Comparison of ENCODE assay signal across 17 cellular contexts in the genomic region with DNA sequence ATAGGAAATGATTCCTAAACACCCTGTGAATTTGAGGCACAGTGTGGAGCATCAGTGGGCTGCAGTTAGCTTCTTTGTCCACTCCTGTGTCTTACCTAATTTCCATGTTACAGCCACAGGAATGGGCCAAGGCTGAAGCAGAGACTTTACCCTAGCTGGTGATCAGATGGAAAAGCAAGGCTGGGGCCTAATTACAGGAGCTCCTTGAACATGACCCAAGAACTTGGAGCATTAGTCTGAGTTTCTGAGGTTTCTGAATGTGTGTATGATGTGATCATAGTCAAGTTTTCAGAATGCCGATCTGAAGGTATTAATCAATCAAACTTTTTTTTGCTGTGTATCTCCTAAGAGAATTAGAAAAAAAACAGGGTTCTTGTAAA. TPM values are rescaled to one million over a fixed set of nuclear protein-coding genes. Genes with fewer than 3 reads are reported as not detected.
A peak's percentile ranks its signal among the peaks of the same experiment; 100 is the strongest.
DNase-seq lines count a peak whose midpoint lies in the region; ATAC-seq and TF ChIP-seq lines count a peak whose summit lies in the region.
"Had no signal": no experiment of that assay in that cellular context is flagged by ENCODE, and none has a peak within 500 bp of the region (broad histone marks: within the 10 kb centered on the region; RNA-seq: fewer than 3 reads in every experiment).

No MANE protein-coding gene starts in this region.

- no peak for ATAC-seq in activated CD8-positive, alpha-beta T cell treated with anti-CD3 and anti-CD28 coated beads, Interleukin-2, amount 10 ng/mL, durations not matched to agents 7 days and 5 days
- ATAC-seq in stimulated activated naive CD8-positive, alpha-beta T cell treated with anti-CD3 and anti-CD28 coated beads, Interleukin-15, amount 100 ng/mL, for 72 hours, result no peak
- no peak for ATAC-seq in GM19397 (IDR thresholded peaks at IDR 0.05; ENCODE audit: unreplicated experiment)
- ATAC-seq: heart left ventricle had no signal

- no peak for TF ChIP-seq CTCF in fibroblast of mammary gland (conservative IDR thresholded peaks at IDR 0.05; ENCODE audit: control insufficient read depth, insufficient read depth, low read depth, low read length)
- no peak for TF ChIP-seq CTCF in BE2C (IDR thresholded peaks at IDR 0.05; ENCODE audit: low read depth, low read length)

- POLR2A ChIA-PET in activated CD8-positive, alpha-beta T cell treated with anti-CD3 and anti-CD28 coated beads, Interleukin-2, amount 10 ng/mL, durations not matched to agents 7 days and 5 days (lab: Charles Lee), result interaction anchor here (0.6 to 2.6 kb wide), 4 partner anchors 14 to 171 kb away, joined by 3 to 8 read pairs (median 4); no protein-coding TSS in a partner anchor

- no peaks in the 10 kb centered on the region for H3K27me3 ChIP-seq in BE2C
- H3K27me3 ChIP-seq: BLaER1 treated with 17β-estradiol and CSF1 and Interleukin-3, amounts not matched to agents 10 nM and 100 nM; heart left ventricle had no signal

- H3K36me3 ChIP-seq in BE2C, result no peaks in the 10 kb centered on the region
- H3K36me3 ChIP-seq: HAP-1, heart left ventricle had no signal

- no peaks in the 10 kb centered on the region for H3K9me3 ChIP-seq in BE2C
- H3K9me3 ChIP-seq: BLaER1 treated with 17β-estradiol and CSF1 and Interleukin-3, amounts not matched to agents 10 nM and 100 nM; HAP-1; heart left ventricle had no signal

- DNase-seq in stimulated activated CD4-positive, alpha-beta T cell treated with anti-CD3 and anti-CD28 coated beads, Interleukin-4, amount 100 ng/mL, for 24 hours, result peak; percentile 40
- no peak for DNase-seq in stimulated activated CD4-positive, alpha-beta T cell treated with anti-CD3 and anti-CD28 coated beads, Interleukin-2, amount 100 ng/mL, for 24 hours
- no peak for DNase-seq in activated CD8-positive, alpha-beta T cell treated with anti-CD3 and anti-CD28 coated beads, Interleukin-2, amount 10 ng/mL, durations not matched to agents 7 days and 5 days
- DNase-seq in fibroblast of mammary gland (ENCODE audit: low read depth) (peak; percentile 53), DMS153 treated with DMSO at 0.1 percent for 48 hours (lab: John Stamatoyannopoulos, UW; ENCODE audit: unreplicated experiment) (no peak), BE2C (no peak)
- no peak for DNase-seq in stimulated activated naive CD8-positive, alpha-beta T cell treated with anti-CD3 and anti-CD28 coated beads, Interleukin-15, amount 100 ng/mL, for 72 hours
- DNase-seq: cortex of kidney, heart left ventricle, NCI-H1105, NCI-H2227 treated with DMSO at 0.1 percent for 48 hours, posterior cingulate gyrus had no signal

- CTCF ChIA-PET in activated CD8-positive, alpha-beta T cell treated with anti-CD3 and anti-CD28 coated beads, Interleukin-2, amount 10 ng/mL, durations not matched to agents 7 days and 5 days (lab: Charles Lee), result interaction anchor here (0.9 to 1.9 kb wide), 6 partner anchors 9 to 64 kb away, joined by 3 to 8 read pairs (median 4); no protein-coding TSS in a partner anchor

- no peaks in the 10 kb centered on the region for H3K27me3 Mint-ChIP-seq in activated CD8-positive, alpha-beta T cell treated with anti-CD3 and anti-CD28 coated beads, Interleukin-2, amount 10 ng/mL, durations not matched to agents 7 days and 5 days (ENCODE audit: low read depth)
- no peaks in the 10 kb centered on the region for H3K27me3 Mint-ChIP-seq in stimulated activated naive CD8-positive, alpha-beta T cell treated with anti-CD3 and anti-CD28 coated beads, Interleukin-15, amount 100 ng/mL, for 72 hours
- H3K27me3 Mint-ChIP-seq: IgD-negative memory B cell had no signal

- no peak overlapping the region for H3K27ac Mint-ChIP-seq in activated CD8-positive, alpha-beta T cell treated with anti-CD3 and anti-CD28 coated beads, Interleukin-2, amount 10 ng/mL, durations not matched to agents 7 days and 5 days
- H3K27ac Mint-ChIP-seq in stimulated activated naive CD8-positive, alpha-beta T cell treated with anti-CD3 and anti-CD28 coated beads, Interleukin-15, amount 100 ng/mL, for 72 hours, result peak overlapping the region; percentile 90 to 93

- H3K4me1 ChIP-seq in BE2C, result no peaks in the 10 kb centered on the region

- H3K4me3 Mint-ChIP-seq in activated CD8-positive, alpha-beta T cell treated with anti-CD3 and anti-CD28 coated beads, Interleukin-2, amount 10 ng/mL, durations not matched to agents 7 days and 5 days, result peak overlapping the region; percentile 9
- peak overlapping the region; percentile 51 to 87 for H3K4me3 Mint-ChIP-seq in stimulated activated naive CD8-positive, alpha-beta T cell treated with anti-CD3 and anti-CD28 coated beads, Interleukin-15, amount 100 ng/mL, for 72 hours
- H3K4me3 Mint-ChIP-seq: IgD-negative memory B cell had no signal

- no peak overlapping the region for H3K4me3 ChIP-seq in fibroblast of mammary gland (ENCODE audit: control insufficient read depth, low read depth, low read length)
- no peak overlapping the region for H3K4me3 ChIP-seq in BE2C (ENCODE audit: low read depth, low read length)
- H3K4me3 ChIP-seq: BLaER1 treated with 17β-estradiol and CSF1 and Interleukin-3, amounts not matched to agents 10 nM and 100 nM; HAP-1; heart left ventricle; skin epidermis had no signal

- H3K9me3 Mint-ChIP-seq in activated CD8-positive, alpha-beta T cell treated with anti-CD3 and anti-CD28 coated beads, Interleukin-2, amount 10 ng/mL, durations not matched to agents 7 days and 5 days (ENCODE audit: insufficient read depth), result no peaks in the 10 kb centered on the region
- H3K9me3 Mint-ChIP-seq in stimulated activated naive CD8-positive, alpha-beta T cell treated with anti-CD3 and anti-CD28 coated beads, Interleukin-15, amount 100 ng/mL, for 72 hours, result no peaks in the 10 kb centered on the region
- H3K9me3 Mint-ChIP-seq: IgD-negative memory B cell had no signal

- H3K36me3 Mint-ChIP-seq in activated CD8-positive, alpha-beta T cell treated with anti-CD3 and anti-CD28 coated beads, Interleukin-2, amount 10 ng/mL, durations not matched to agents 7 days and 5 days (ENCODE audit: low read depth), result peaks cover 44% of the 10 kb centered on the region

- peaks cover 83% of the 10 kb centered on the region for H3K4me1 Mint-ChIP-seq in activated CD8-positive, alpha-beta T cell treated with anti-CD3 and anti-CD28 coated beads, Interleukin-2, amount 10 ng/mL, durations not matched to agents 7 days and 5 days (ENCODE audit: low read depth)
- peaks cover 86% of the 10 kb centered on the region for H3K4me1 Mint-ChIP-seq in stimulated activated naive CD8-positive, alpha-beta T cell treated with anti-CD3 and anti-CD28 coated beads, Interleukin-15, amount 100 ng/mL, for 72 hours

RNA-seq across cellular contexts. Expression of a gene that starts 18.0 kb away (rescaled TPM):
- 10 to 100 TPM; 33.9 to 34.4 TPM for total RNA-seq in activated CD8-positive, alpha-beta T cell treated with anti-CD3 and anti-CD28 coated beads, Interleukin-2, amount 10 ng/mL, durations not matched to agents 7 days and 5 days
- not detected for polyA plus RNA-seq in BE2C (2012; ENCODE audit: insufficient read depth, insufficient read length, low read depth)

Comparison
In these comparisons a context has a peak if more than half of its experiments do, and no peak if none do; other contexts are left out.
1. DNase-seq: peak in stimulated activated CD4-positive, alpha-beta T cell treated with anti-CD3 and anti-CD28 coated beads, Interleukin-4, amount 100 ng/mL, for 24 hours (single experiment) and fibroblast of mammary gland (single experiment); none in stimulated activated CD4-positive, alpha-beta T cell treated with anti-CD3 and anti-CD28 coated beads, Interleukin-2, amount 100 ng/mL, for 24 hours (0 of 2), activated CD8-positive, alpha-beta T cell treated with anti-CD3 and anti-CD28 coated beads, Interleukin-2, amount 10 ng/mL, durations not matched to agents 7 days and 5 days (single experiment), stimulated activated naive CD8-positive, alpha-beta T cell treated with anti-CD3 and anti-CD28 coated beads, Interleukin-15, amount 100 ng/mL, for 72 hours (0 of 2), DMS153 treated with DMSO at 0.1 percent for 48 hours (single experiment) and BE2C (single experiment).